Comparison of ENCODE assay signal across 10 cellular contexts in the genomic region with DNA sequence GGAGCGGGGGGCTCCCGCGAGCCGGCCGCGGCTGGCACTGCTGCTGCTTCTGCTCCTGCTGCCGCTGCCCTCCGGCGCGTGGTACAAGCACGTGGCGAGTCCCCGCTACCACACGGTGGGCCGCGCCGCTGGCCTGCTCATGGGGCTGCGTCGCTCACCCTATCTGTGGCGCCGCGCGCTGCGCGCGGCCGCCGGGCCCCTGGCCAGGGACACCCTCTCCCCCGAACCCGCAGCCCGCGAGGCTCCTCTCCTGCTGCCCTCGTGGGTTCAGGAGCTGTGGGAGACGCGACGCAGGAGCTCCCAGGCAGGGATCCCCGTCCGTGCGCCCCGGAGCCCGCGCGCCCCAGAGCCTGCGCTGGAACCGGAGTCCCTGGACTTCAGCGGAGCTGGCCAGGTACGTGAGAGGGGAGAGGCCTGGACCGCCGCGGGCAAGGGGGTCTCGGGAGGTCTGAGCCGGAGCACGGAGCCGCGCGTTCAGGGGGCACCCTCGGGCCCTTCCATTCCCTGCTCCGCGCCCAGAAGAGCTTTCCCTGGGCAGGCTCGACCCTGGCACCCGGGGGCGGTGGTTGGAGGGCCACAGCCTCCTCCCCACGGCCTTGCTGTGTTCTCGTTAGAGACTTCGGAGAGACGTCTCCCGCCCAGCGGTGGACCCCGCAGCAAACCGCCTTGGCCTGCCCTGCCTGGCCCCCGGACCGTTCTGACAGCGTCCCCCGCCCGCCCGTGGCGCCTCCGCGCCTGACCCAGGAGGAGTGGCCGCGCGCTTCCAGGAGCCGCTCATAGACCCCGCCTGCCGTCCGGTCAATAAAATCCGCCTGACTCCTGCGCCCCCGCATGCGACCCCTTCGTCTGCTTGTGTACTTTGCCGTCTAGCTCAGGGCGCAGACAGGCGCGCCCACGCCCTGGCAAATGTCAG. TPM values are rescaled to one million over a fixed set of nuclear protein-coding genes. Genes with fewer than 3 reads are reported as not detected.
DNase-seq lines count a peak whose midpoint lies in the region; ATAC-seq and TF ChIP-seq lines count a peak whose summit lies in the region.
"Had no signal": no experiment of that assay in that cellular context is flagged by ENCODE, and none has a peak within 500 bp of the region (broad histone marks: within the 10 kb centered on the region; RNA-seq: fewer than 3 reads in every experiment).

No MANE protein-coding gene starts in this region.

- peak; percentile 19 for DNase-seq in SKM-1 treated with dmso at 0.1 percent for 144 hours (lab: John Stamatoyannopoulos, UW; ENCODE audit: unreplicated experiment)
- no peak for DNase-seq in SKM-1 (lab: John Stamatoyannopoulos, UW; ENCODE audit: unreplicated experiment)
- DNase-seq in T-helper 17 cell, result no peak
- peak; percentile 48 for DNase-seq in hepatocyte (ENCODE audit: low spot score)
- DNase-seq in spleen, result peak; percentile 74
- DNase-seq in GF-D8 (lab: John Stamatoyannopoulos, UW), result no peak

- H3K4me3 ChIP-seq in hepatocyte (no peak overlapping the region), spleen (peak overlapping the region in 6 of 8 donors; percentile 8 to 50 (median 13))
- H3K4me3 ChIP-seq: tibial nerve had no signal

- WGBS in hepatocyte (ENCODE audit: low lambda C conversion rate, missing lambda C conversion rate), result 3% methylated on average over 56 of the region's 96 CpGs
- WGBS in spleen, 5 donors, result 0 to 3% (median 2%) methylated on average over 8 to 96 of the region's 96 CpGs

- peaks cover 7% of the 10 kb centered on the region for H3K4me1 Mint-ChIP-seq in T-helper 17 cell

- H4K20me1 ChIP-seq in hepatocyte (ENCODE audit: insufficient read depth, poor library complexity, severe bottlenecking), result no peaks in the 10 kb centered on the region

- peak overlapping the region; percentile 39 for H3K4me3 Mint-ChIP-seq in T-helper 17 cell

- H3K27me3 Mint-ChIP-seq in T-helper 17 cell, result peaks cover 21% of the 10 kb centered on the region

- H3K79me2 ChIP-seq in hepatocyte, result no peaks in the 10 kb centered on the region

- peak overlapping the region; percentile 80 for H3K4me2 ChIP-seq in hepatocyte

- ATAC-seq in T-helper 17 cell, result no peak
- no peak for ATAC-seq in GM21515 (IDR thresholded peaks at IDR 0.05; ENCODE audit: unreplicated experiment)
- ATAC-seq in GM19328 (IDR thresholded peaks at IDR 0.05; ENCODE audit: unreplicated experiment), result no peak

- peaks cover 2% of the 10 kb centered on the region for H3K36me3 Mint-ChIP-seq in T-helper 17 cell (ENCODE audit: low read depth)

- TF ChIP-seq CTCF in hepatocyte (IDR thresholded peaks at IDR 0.05; ENCODE audit: poor library complexity) (no peak), spleen (IDR thresholded peaks at IDR 0.05 in 8 of 11, conservative IDR thresholded peaks at IDR 0.05 in 3 of 11) (no peak)

- H3K27ac Mint-ChIP-seq in T-helper 17 cell, result no peak overlapping the region

- H3K27me3 ChIP-seq in hepatocyte, result peaks cover 21% of the 10 kb centered on the region
- H3K27me3 ChIP-seq in spleen (replicated peaks in 1 of 7), result peaks cover 0 to 70% (median 32%) of the 10 kb centered on the region in 7 donors
- H3K27me3 ChIP-seq: BE2C had no signal

- H3K9me2 ChIP-seq in hepatocyte (replicated peaks; ENCODE audit: insufficient read depth), result no peaks in the 10 kb centered on the region

- no peak for TF ChIP-seq POLR2A in spleen (IDR thresholded peaks at IDR 0.05)

- H2AFZ ChIP-seq in hepatocyte, result no peak overlapping the region

- H3K9me3 ChIP-seq in T-helper 17 cell (ENCODE audit: control insufficient read depth, low read length, poor library complexity, severe bottlenecking), result no peaks in the 10 kb centered on the region
- no peaks in the 10 kb centered on the region for H3K9me3 ChIP-seq in hepatocyte (ENCODE audit: low read depth)
- no peaks in the 10 kb centered on the region for H3K9me3 ChIP-seq in spleen
- H3K9me3 ChIP-seq: BE2C, tibial nerve had no signal

- H3K27ac ChIP-seq in hepatocyte (no peak overlapping the region), spleen (no peak overlapping the region)
- H3K27ac ChIP-seq: tibial nerve had no signal

- H3K36me3 ChIP-seq in hepatocyte (replicated peaks; ENCODE audit: insufficient read depth, low read depth), result no peaks in the 10 kb centered on the region
- no peaks in the 10 kb centered on the region for H3K36me3 ChIP-seq in spleen
- H3K36me3 ChIP-seq: BE2C, tibial nerve had no signal

- H3K4me1 ChIP-seq in hepatocyte (ENCODE audit: insufficient read depth), result peaks cover 28% of the 10 kb centered on the region
- peaks cover 27 to 50% (median 40%) of the 10 kb centered on the region in 6 donors for H3K4me1 ChIP-seq in spleen

- intact Hi-C loops in spleen (cut with DNase I; ENCODE audit: low total_unique reads), result no loop called here

RNA-seq across cellular contexts. Expression of a gene that starts 0.6 kb away (rescaled TPM):
- 1 to 10 TPM in 1 of 2 donors, not detected in 1; 2.0 TPM for total RNA-seq in T-helper 17 cell
- total RNA-seq in hepatocyte, result 2.7 and 4.1 TPM in 2 replicates
- 45.2 and 57.6 TPM in 2 replicates for polyA plus RNA-seq in hepatocyte
- total RNA-seq in spleen, result 1 to 10 TPM in 1 of 7 donors, under 1 TPM in 3, not detected in 3; 0.51 to 1.9 (median 0.89) TPM
- polyA plus RNA-seq in spleen, result 1 to 10 TPM in 2 of 3 donors, under 1 TPM in 1; 0.30 to 2.5 (median 2.3) TPM

RNA-seq across cellular contexts. Expression of a gene that starts 6.5 kb away (rescaled TPM):
- total RNA-seq in T-helper 17 cell (1 to 10 TPM; 2.2 to 3.9 TPM), hepatocyte (25.9 and 29.6 TPM in 2 replicates), spleen (100 to 1,000 TPM in 4 of 7 donors, 10 to 100 TPM in 3; 62.4 to 179 (median 126) TPM)
- polyA plus RNA-seq in hepatocyte (37.7 and 43.8 TPM in 2 replicates), spleen (100 to 1,000 TPM in 1 of 3 donors, 10 to 100 TPM in 2; 64.6 to 218 (median 71.2) TPM)

RNA-seq across cellular contexts. Expression of a gene that starts 10.6 kb away (rescaled TPM):
- total RNA-seq in T-helper 17 cell, result 10 to 100 TPM; 45.2 to 46.7 TPM
- total RNA-seq in hepatocyte, result 22.8 and 42.6 TPM in 2 replicates
- 29.5 and 36.8 TPM in 2 replicates for polyA plus RNA-seq in hepatocyte
- total RNA-seq in spleen, result 10 to 100 TPM; 34.6 to 56.2 (median 47.2) TPM
- polyA plus RNA-seq in spleen, result 10 to 100 TPM; 21.8 to 45.5 (median 29.0) TPM

RNA-seq across cellular contexts. Expression of a gene that starts 27.5 kb away (rescaled TPM):
- 1 to 10 TPM; 6.7 to 6.8 TPM for total RNA-seq in T-helper 17 cell
- total RNA-seq in hepatocyte, result 19.6 and 20.2 TPM in 2 replicates
- polyA plus RNA-seq in hepatocyte, result 23.4 and 28.5 TPM in 2 replicates
- total RNA-seq in spleen, result 10 to 100 TPM in 6 of 7 donors, 1 to 10 TPM in 1; 9.6 to 29.6 (median 20.0) TPM
- polyA plus RNA-seq in spleen, result 10 to 100 TPM; 31.3 to 52.1 (median 37.0) TPM

RNA-seq across cellular contexts. Expression of a gene that starts 27.6 kb away (rescaled TPM):
- total RNA-seq in T-helper 17 cell, result 100 to 1,000 TPM; 123 TPM
- 39.5 and 41.8 TPM in 2 replicates for total RNA-seq in hepatocyte
- 78.7 and 113 TPM in 2 replicates for polyA plus RNA-seq in hepatocyte
- 100 to 1,000 TPM in 4 of 7 donors, 10 to 100 TPM in 3; 63.8 to 185 (median 103) TPM for total RNA-seq in spleen
- 10 to 100 TPM; 20.7 to 82.0 (median 53.3) TPM for polyA plus RNA-seq in spleen

Comparison
In these comparisons a context has a peak if more than half of its experiments do, and no peak if none do; other contexts are left out.
1. DNase-seq: peak in SKM-1 treated with dmso at 0.1 percent for 144 hours (single experiment), hepatocyte (single experiment) and spleen (single experiment); none in SKM-1 (single experiment), T-helper 17 cell (0 of 3) and GF-D8 (single experiment).